10 cellular contexts compared by ENCODE assay signal in the genomic region with DNA sequence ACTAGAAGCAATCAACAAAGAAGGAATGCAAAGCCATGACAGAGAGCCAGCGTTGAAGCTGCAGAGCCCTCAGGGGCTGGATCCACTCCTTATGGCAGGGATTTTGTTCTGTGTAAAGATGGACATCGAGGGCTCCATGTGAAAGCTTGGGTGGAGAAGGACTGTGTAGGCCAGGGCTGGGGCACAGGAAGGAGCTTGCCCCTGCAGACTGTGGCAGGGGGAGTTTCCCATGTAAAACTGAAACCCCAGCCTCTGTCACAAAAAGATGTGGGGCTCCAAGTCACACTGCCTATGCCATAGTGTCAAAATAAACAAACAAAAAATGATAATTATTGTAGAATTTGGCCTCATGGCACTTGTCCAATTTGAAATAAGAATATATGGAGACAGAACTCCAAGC.
DNase-seq lines count a peak whose midpoint lies in the region; ATAC-seq and TF ChIP-seq lines count a peak whose summit lies in the region.
"Had no signal": no experiment of that assay in that cellular context is flagged by ENCODE, and none has a peak within 500 bp of the region (broad histone marks: within the 10 kb centered on the region; RNA-seq: fewer than 3 reads in every experiment).

No MANE protein-coding gene starts in this region.

- no peak overlapping the region for H3K27ac Mint-ChIP-seq in stimulated activated memory B cell treated with anti-CD40 and anti-IgM and Interleukin-4, amounts not matched to agents 10 μg/mL and 1 μg/mL and 100 μg/mL, for 72 hours

- no peak overlapping the region for H3K14ac ChIP-seq in mesenchymal stem cell (ENCODE audit: low read length in 2 of 2)

- no peak overlapping the region for H3K4me2 ChIP-seq in mesenchymal stem cell (ENCODE audit: low read length, poor library complexity, severe bottlenecking)
- H3K4me2 ChIP-seq in OCI-LY7 (ENCODE audit: low read length), result no peak overlapping the region

- no peaks in the 10 kb centered on the region for H4K20me1 ChIP-seq in OCI-LY7 (ENCODE audit: insufficient read depth, low read length)

- H2BK12ac ChIP-seq in mesenchymal stem cell (ENCODE audit: low read length in 2 of 2), result no peak overlapping the region

- H3K9ac ChIP-seq in mesenchymal stem cell (ENCODE audit: low read length), result peak overlapping the region; percentile 42

- peak overlapping the region; percentile 79 for H2BK120ac ChIP-seq in mesenchymal stem cell (ENCODE audit: low read depth, low read length)

- peaks cover 0 to 3% of the 10 kb centered on the region in 2 experiments for H3K27me3 ChIP-seq in mesenchymal stem cell (ENCODE audit: control insufficient read depth in 1 of 2, insufficient read depth in 1 of 2, low read length in 2 of 2)

- BruUV-seq in OCI-LY7 (replicated peaks; lab: Mats Ljungman, UMichigan), result no TSS peak

- peak overlapping the region; percentile 90 for H2BK15ac ChIP-seq in mesenchymal stem cell (ENCODE audit: low read depth, poor library complexity, severe bottlenecking)

- H3K27me3 Mint-ChIP-seq in stimulated activated memory B cell treated with anti-CD40 and anti-IgM and Interleukin-4, amounts not matched to agents 10 μg/mL and 1 μg/mL and 100 μg/mL, for 72 hours, result no peaks in the 10 kb centered on the region

- peaks cover 8% of the 10 kb centered on the region for H3K9me3 Mint-ChIP-seq in stimulated activated memory B cell treated with anti-CD40 and anti-IgM and Interleukin-4, amounts not matched to agents 10 μg/mL and 1 μg/mL and 100 μg/mL, for 72 hours

- no peak overlapping the region for H2AK5ac ChIP-seq in mesenchymal stem cell (ENCODE audit: low read length, severe bottlenecking)

- ATAC-seq in GM19043 (IDR thresholded peaks at IDR 0.05; ENCODE audit: low read depth, unreplicated experiment) (peak; percentile 60), GM21825 (IDR thresholded peaks at IDR 0.05; ENCODE audit: unreplicated experiment) (peak; percentile 74), HG03354 (IDR thresholded peaks at IDR 0.05; ENCODE audit: poor library complexity, severe bottlenecking, unreplicated experiment) (peak; percentile 74)
- no peak for ATAC-seq in stimulated activated memory B cell treated with anti-CD40 and anti-IgM and Interleukin-4, amounts not matched to agents 10 μg/mL and 1 μg/mL and 100 μg/mL, for 72 hours
- ATAC-seq: Panc1 had no signal

- CTCF ChIA-PET in OCI-LY7 (lab: Charles Lee; ENCODE audit: unreplicated experiment), result interaction anchor here (0.6 kb wide), 1 partner anchor 11 kb away, joined by 3 read pairs; no protein-coding TSS in a partner anchor

- H2AFZ ChIP-seq in mesenchymal stem cell (ENCODE audit: low read depth, low read length), result no peak overlapping the region
- no peak overlapping the region for H2AFZ ChIP-seq in OCI-LY7 (ENCODE audit: low read length)

- H3K4ac ChIP-seq in mesenchymal stem cell (ENCODE audit: low read depth in 1 of 2, low read length in 2 of 2), result peak overlapping the region in 1 of 2 experiments; percentile 64

- H3K9me3 ChIP-seq in mesenchymal stem cell (ENCODE audit: control insufficient read depth, low read length) (peaks cover 3% of the 10 kb centered on the region), OCI-LY7 (ENCODE audit: low read length) (no peaks in the 10 kb centered on the region)

- peaks cover 9% of the 10 kb centered on the region for H3K4me1 Mint-ChIP-seq in stimulated activated memory B cell treated with anti-CD40 and anti-IgM and Interleukin-4, amounts not matched to agents 10 μg/mL and 1 μg/mL and 100 μg/mL, for 72 hours

- H3K9me2 ChIP-seq in OCI-LY7 (ENCODE audit: insufficient read depth, low read length), result no peaks in the 10 kb centered on the region

- H3K36me3 ChIP-seq in mesenchymal stem cell (ENCODE audit: control insufficient read depth in 1 of 2, insufficient read depth in 2 of 2, low read depth in 1 of 2, low read length in 2 of 2), result no peaks in the 10 kb centered on the region
- no peaks in the 10 kb centered on the region for H3K36me3 ChIP-seq in OCI-LY7 (ENCODE audit: insufficient read depth, low read length)

- no peak overlapping the region for H3K4me3 Mint-ChIP-seq in stimulated activated memory B cell treated with anti-CD40 and anti-IgM and Interleukin-4, amounts not matched to agents 10 μg/mL and 1 μg/mL and 100 μg/mL, for 72 hours

- H3K36me3 Mint-ChIP-seq in stimulated activated memory B cell treated with anti-CD40 and anti-IgM and Interleukin-4, amounts not matched to agents 10 μg/mL and 1 μg/mL and 100 μg/mL, for 72 hours, result peaks cover 5% of the 10 kb centered on the region

- no peaks in the 10 kb centered on the region for H3K79me1 ChIP-seq in mesenchymal stem cell (replicated peaks; ENCODE audit: low read length, poor library complexity, severe bottlenecking)

- no peak overlapping the region for H2BK5ac ChIP-seq in mesenchymal stem cell (ENCODE audit: low read depth, low read length, poor library complexity, severe bottlenecking)

- DNase-seq in mesenchymal stem cell (no peak), NCI-H345 treated with DMSO at 0.1 percent for 48 hours (lab: John Stamatoyannopoulos, UW; ENCODE audit: unreplicated experiment) (no peak), OCI-LY7 (ENCODE audit: low spot score) (no peak)
- DNase-seq in activated naive CD4-positive, alpha-beta T cell (lab: John Stamatoyannopoulos, UW), result no peak
- DNase-seq: NCI-H2081 treated with DMSO at 0.1 percent for 48 hours had no signal

- H4K91ac ChIP-seq in mesenchymal stem cell (ENCODE audit: low read length), result no peak overlapping the region

- intact Hi-C loops in OCI-LY7 (cut with micrococcal nuclease; ENCODE audit: unreplicated experiment), result no loop called here

- H3K18ac ChIP-seq in mesenchymal stem cell (ENCODE audit: low read depth in 1 of 2, low read length in 2 of 2), result peak overlapping the region in 1 of 2 experiments; percentile 89

- H3K27ac ChIP-seq in mesenchymal stem cell (ENCODE audit: low read length, poor library complexity, severe bottlenecking), result no peak overlapping the region
- no peak overlapping the region for H3K27ac ChIP-seq in OCI-LY7 (ENCODE audit: low read depth, low read length, poor library complexity, severe bottlenecking)

- no peaks in the 10 kb centered on the region for H3K79me2 ChIP-seq in OCI-LY7 (ENCODE audit: insufficient read depth, low read depth, low read length)

- 89% methylated on average over 2 of the region's 2 CpGs for WGBS in mesenchymal stem cell

- no peak overlapping the region for H3K4me3 ChIP-seq in mesenchymal stem cell (ENCODE audit: insufficient read depth in 1 of 2, low read depth in 1 of 2, low read length in 2 of 2)
- no peak overlapping the region for H3K4me3 ChIP-seq in OCI-LY7 (ENCODE audit: low read depth, low read length, poor library complexity, severe bottlenecking)

- peak overlapping the region; percentile 72 for H4K8ac ChIP-seq in mesenchymal stem cell (ENCODE audit: low read length)

- H3K23ac ChIP-seq in mesenchymal stem cell (ENCODE audit: low read length in 2 of 2), result no peak overlapping the region

- POLR2A ChIA-PET in OCI-LY7 (lab: Charles Lee), result interaction anchor here (0.6 kb wide), 1 partner anchor 318 kb away, joined by 4 read pairs; no protein-coding TSS in a partner anchor

- TF ChIP-seq CTCF in OCI-LY7 (conservative IDR thresholded peaks at IDR 0.05; ENCODE audit: low read length), result no peak

- no peaks in the 10 kb centered on the region for H3K4me1 ChIP-seq in mesenchymal stem cell (ENCODE audit: control insufficient read depth, insufficient read depth, low read depth, low read length)
- H3K4me1 ChIP-seq in OCI-LY7 (ENCODE audit: insufficient read depth, low read length, poor library complexity, severe bottlenecking), result no peaks in the 10 kb centered on the region
